ENCODE assay signal across 27 cellular contexts in genomic region chr3:9379327-9379726, GRCh38.
"Had no signal": no experiment of that assay in that cellular context is flagged by ENCODE, and none has a peak within 500 bp of the region (broad histone marks: within the 10 kb centered on the region; RNA-seq: fewer than 3 reads in every experiment).

No MANE protein-coding gene starts in this region.

- H3K27ac ChIP-seq: adrenal gland, body of pancreas, cardiac muscle cell, coronary artery, dorsolateral prefrontal cortex, gastroesophageal sphincter, ovary, prostate gland, suprapubic skin, tibial artery had no signal

- H3K36me3 ChIP-seq: ovary had no signal

- H3K27ac Mint-ChIP-seq: mesothelial cell of epicardium had no signal

- H3K9me3 ChIP-seq: adrenal gland, body of pancreas, gastroesophageal sphincter, ovary, prostate gland, suprapubic skin, tibial artery had no signal

- H3K27me3 ChIP-seq: adrenal gland, body of pancreas, cardiac muscle cell, dorsolateral prefrontal cortex, gastroesophageal sphincter, ovary, suprapubic skin, tibial artery had no signal

- H3K9me3 Mint-ChIP-seq: activated naive CD4-positive, alpha-beta T cell treated with anti-CD3 and anti-CD28 coated beads for 36 hours; activated naive CD8-positive, alpha-beta T cell treated with anti-CD3 and anti-CD28 coated beads for 36 hours; mesothelial cell of epicardium; naive B cell; T-cell had no signal

- DNase-seq: activated CD4-positive, alpha-beta T cell treated with anti-CD3 and anti-CD28 coated beads for 4 hours; activated CD4-positive, alpha-beta T cell treated with anti-CD3 and anti-CD28 coated beads, Interleukin-2, amount 50 U/mL, for 4 hours; activated CD4-positive, CD25-positive, alpha-beta regulatory T cell; activated effector memory CD4-positive, alpha-beta T cell treated with Interleukin-2 at 50 U/mL for 16 hours; activated naive CD4-positive, alpha-beta T cell treated with anti-CD3 and anti-CD28 coated beads for 36 hours; activated naive CD8-positive, alpha-beta T cell treated with anti-CD3 and anti-CD28 coated beads for 36 hours; activated T-cell treated with anti-CD3 and anti-CD28 coated beads for 4 hours; adrenal gland; aorta; body of pancreas; dorsolateral prefrontal cortex; effector memory CD4-positive, alpha-beta T cell; hypothalamus; naive B cell; ovary; stimulated activated CD4-positive, alpha-beta T cell treated with anti-CD3 and anti-CD28 coated beads, Interleukin-15, amount 100 ng/mL, for 24 hours; stimulated activated CD4-positive, alpha-beta T cell treated with anti-CD3 and anti-CD28 coated beads, Interleukin-2, amount 100 ng/mL, for 24 hours; stimulated activated naive CD4-positive, alpha-beta T cell; T-cell; tibial artery had no signal

- H3K4me1 Mint-ChIP-seq: mesothelial cell of epicardium had no signal

- H3K4me3 Mint-ChIP-seq: activated naive CD4-positive, alpha-beta T cell treated with anti-CD3 and anti-CD28 coated beads for 36 hours; activated naive CD8-positive, alpha-beta T cell treated with anti-CD3 and anti-CD28 coated beads for 36 hours; mesothelial cell of epicardium; naive B cell; T-cell had no signal

- H3K27me3 Mint-ChIP-seq: activated naive CD8-positive, alpha-beta T cell treated with anti-CD3 and anti-CD28 coated beads for 36 hours; naive B cell; T-cell had no signal

- H3K4me3 ChIP-seq: adrenal gland, body of pancreas, cardiac muscle cell, coronary artery, dorsolateral prefrontal cortex, gastroesophageal sphincter, ovary, prostate gland, suprapubic skin, tibial artery had no signal

- ATAC-seq: body of pancreas, gastroesophageal sphincter, left lobe of liver, T-cell had no signal

- H3K4me1 ChIP-seq: adrenal gland, body of pancreas, gastroesophageal sphincter, prostate gland, suprapubic skin, tibial artery had no signal
